ENCODE assay signal across 8 cellular contexts in genomic region chr6:30557683-30557981, GRCh38. TPM values are rescaled to one million over a fixed set of nuclear protein-coding genes. Genes with fewer than 3 reads are reported as not detected.
DNase-seq lines count a peak whose midpoint lies in the region; ATAC-seq, FAIRE-seq and TF ChIP-seq lines count a peak whose summit lies in the region.

No MANE protein-coding gene starts in this region.

- no peaks in the 10 kb centered on the region for H3K9me3 ChIP-seq in mucosa of rectum (ENCODE audit: control insufficient read depth in 2 of 2, low read length in 2 of 2)

- FAIRE-seq in bronchial epithelial cell (lab: Jason Lieb, UNC) = no peak

- H3K4me1 ChIP-seq in mucosa of rectum (ENCODE audit: control insufficient read depth in 2 of 2, insufficient read depth in 2 of 2, low read length in 2 of 2) = peaks cover 12 to 22% of the 10 kb centered on the region in 2 donors

- no peak for ATAC-seq in GM21526 (IDR thresholded peaks at IDR 0.05; ENCODE audit: low FRiP score, unreplicated experiment)
- no peak for ATAC-seq in GM21825 (IDR thresholded peaks at IDR 0.05; ENCODE audit: unreplicated experiment)
- ATAC-seq in HG03571 (IDR thresholded peaks at IDR 0.05; ENCODE audit: unreplicated experiment) = no peak

- peaks cover 14% of the 10 kb centered on the region for H3K36me3 ChIP-seq in bronchial epithelial cell (ENCODE audit: control insufficient read depth, insufficient read depth, low read length)
- H3K36me3 ChIP-seq in mucosa of rectum (ENCODE audit: control insufficient read depth in 2 of 2, insufficient read depth in 2 of 2, low read length in 2 of 2) = peaks cover 20 to 26% of the 10 kb centered on the region in 2 donors

- DNase-seq in GM10266 (ENCODE audit: extremely low spot score) (peak; percentile 58), NOMO-1 (lab: John Stamatoyannopoulos, UW; ENCODE audit: unreplicated experiment in 2 of 2) (peak; percentile 8 to 60), bronchial epithelial cell (ENCODE audit: low read depth) (no peak), mucosa of gallbladder (ENCODE audit: low spot score) (no peak)

- peak overlapping the region in 1 of 2 donors; percentile 98 for H3K27ac ChIP-seq in mucosa of rectum (ENCODE audit: low read depth in 2 of 2, low read length in 2 of 2)

- no peak for TF ChIP-seq CTCF in GM10266 (IDR thresholded peaks at IDR 0.05; ENCODE audit: control insufficient read depth, insufficient read depth, low read depth, missing control alignments)
- TF ChIP-seq CTCF in bronchial epithelial cell (IDR thresholded peaks at IDR 0.05; ENCODE audit: insufficient read depth, low read length, severe bottlenecking) = no peak

- no peaks in the 10 kb centered on the region for H3K27me3 ChIP-seq in bronchial epithelial cell (ENCODE audit: control insufficient read depth, insufficient read depth, low read length)
- no peaks in the 10 kb centered on the region for H3K27me3 ChIP-seq in mucosa of rectum (ENCODE audit: control insufficient read depth in 2 of 2, insufficient read depth in 2 of 2, low read length in 2 of 2)

- peak overlapping the region; percentile 95 for H3K4me3 ChIP-seq in bronchial epithelial cell (ENCODE audit: low read depth, low read length)
- peak overlapping the region; percentile 98 for H3K4me3 ChIP-seq in mucosa of rectum (ENCODE audit: low read length in 2 of 2)

- H3K9ac ChIP-seq in mucosa of rectum (ENCODE audit: low read depth in 1 of 2, low read length in 2 of 2) = peak overlapping the region; percentile 92 to 97

RNA-seq across cellular contexts. Expression of gene PRR3, which starts 0.5 kb away (rescaled TPM):
- total RNA-seq in bronchial epithelial cell = 1.9 and 2.1 TPM in 2 replicates
- 8.0 TPM for total RNA-seq in mucosa of gallbladder

RNA-seq across cellular contexts. Expression of gene GNL1, which starts 1.3 kb away (rescaled TPM):
- total RNA-seq in bronchial epithelial cell (21.9 and 35.2 TPM in 2 replicates), mucosa of gallbladder (68.1 TPM)

RNA-seq across cellular contexts. Expression of gene ABCF1, which starts 13.6 kb away (rescaled TPM):
- total RNA-seq in bronchial epithelial cell (31.9 and 35.1 TPM in 2 replicates), mucosa of gallbladder (48.7 TPM)

RNA-seq across cellular contexts. Expression of gene PPP1R10, which starts 59.4 kb away (rescaled TPM):
- 10.5 and 18.3 TPM in 2 replicates for total RNA-seq in bronchial epithelial cell
- 95.6 TPM for total RNA-seq in mucosa of gallbladder

Comparison
In these comparisons a context has a peak if more than half of its experiments do, and no peak if none do; other contexts are left out.
1. DNase-seq: peak in GM10266 (single experiment) and NOMO-1 (2 of 2); none in bronchial epithelial cell (single experiment) and mucosa of gallbladder (single experiment).